In the genomic region with DNA sequence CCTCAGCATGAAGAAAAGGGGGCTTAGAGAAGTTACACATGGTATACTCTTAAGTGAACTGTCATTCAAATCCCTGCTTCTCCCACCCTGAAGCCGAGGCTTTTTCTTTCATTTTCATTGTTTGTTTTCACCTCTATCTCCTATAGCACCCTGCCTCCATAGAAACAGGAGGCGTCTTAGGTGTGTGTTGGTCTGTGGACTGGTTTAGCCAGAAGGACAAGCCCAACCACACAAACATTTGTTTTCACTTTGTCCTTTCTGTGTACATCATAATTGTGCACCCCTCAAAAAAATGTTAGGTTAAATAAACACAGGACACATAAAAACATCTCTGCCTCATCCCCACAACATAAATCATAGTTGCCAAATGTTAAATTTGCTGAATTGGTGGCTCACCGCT, we compare ENCODE assay signal across 11 cellular contexts.
DNase-seq lines count a peak whose midpoint lies in the region; ATAC-seq and FAIRE-seq lines count a peak whose summit lies in the region.
"Had no signal": no experiment of that assay in that cellular context is flagged by ENCODE, and none has a peak within 500 bp of the region (broad histone marks: within the 10 kb centered on the region; RNA-seq: fewer than 3 reads in every experiment).

No MANE protein-coding gene starts in this region.

- H3K36me3 ChIP-seq in duodenal mucosa (ENCODE audit: control insufficient read depth in 1 of 2, insufficient read depth in 2 of 2, low read length in 2 of 2), result no peaks in the 10 kb centered on the region
- no peaks in the 10 kb centered on the region for H3K36me3 ChIP-seq in small intestine (ENCODE audit: control insufficient read depth in 2 of 2, insufficient read depth in 2 of 2, low read length in 2 of 2)
- H3K36me3 ChIP-seq: heart left ventricle had no signal

- FAIRE-seq in small intestine (lab: Jason Lieb, UNC), result no peak
- FAIRE-seq: A204.1 had no signal

- H3K4me1 ChIP-seq in duodenal mucosa (ENCODE audit: control insufficient read depth in 1 of 2, insufficient read depth in 2 of 2, low read length in 2 of 2) (peaks cover 8% of the 10 kb centered on the region in 2 donors), small intestine (ENCODE audit: control insufficient read depth in 2 of 2, insufficient read depth in 1 of 2, low read depth in 1 of 2, low read length in 1 of 2) (no peaks in the 10 kb centered on the region)

- 37 to 54% (median 41%) methylated on average over 3 of the region's 3 CpGs for WGBS in small intestine, 3 donors

- H3K9me3 ChIP-seq in duodenal mucosa (ENCODE audit: control insufficient read depth in 1 of 2, low read length in 2 of 2), result no peaks in the 10 kb centered on the region
- H3K9me3 ChIP-seq in small intestine (ENCODE audit: control insufficient read depth, low read depth), result no peaks in the 10 kb centered on the region
- H3K9me3 ChIP-seq: heart left ventricle had no signal

- peak overlapping the region; percentile 12 to 51 for H3K4me3 ChIP-seq in duodenal mucosa (ENCODE audit: low read depth in 1 of 2, low read length in 2 of 2)
- no peak overlapping the region for H3K4me3 ChIP-seq in small intestine (ENCODE audit: low read depth in 1 of 2, low read length in 2 of 2)

- H3K27ac ChIP-seq in duodenal mucosa (ENCODE audit: low read depth, low read length), result no peak overlapping the region
- no peak overlapping the region for H3K27ac ChIP-seq in small intestine (ENCODE audit: low read depth in 1 of 2, low read length in 1 of 2)

- no peak for ATAC-seq in HG02970 (IDR thresholded peaks at IDR 0.05; ENCODE audit: low FRiP score, unreplicated experiment)
- ATAC-seq: heart left ventricle had no signal

- H3K9ac ChIP-seq in duodenal mucosa (ENCODE audit: low read depth in 1 of 2, low read length in 2 of 2), result peak overlapping the region in 1 of 2 donors; percentile 15

- DNase-seq in NCI-H1417 (lab: John Stamatoyannopoulos, UW) (peak; percentile 13 to 68 (median 27)), NCI-H1417 treated with DMSO at 0.1 percent for 48 hours (lab: John Stamatoyannopoulos, UW) (no peak), LHCN-M2 (ENCODE audit: low read depth) (peak; percentile 13), small intestine (peak; percentile 28), NCI-H82 (lab: John Stamatoyannopoulos, UW) (no peak), RPMI8226 (no peak)
- DNase-seq: heart left ventricle, NCI-H226 had no signal

- H3K27me3 ChIP-seq in duodenal mucosa (ENCODE audit: control insufficient read depth in 1 of 2, insufficient read depth in 2 of 2, low read length in 2 of 2) (no peaks in the 10 kb centered on the region), small intestine (ENCODE audit: control insufficient read depth in 2 of 2, insufficient read depth in 2 of 2, low read length in 2 of 2) (no peaks in the 10 kb centered on the region)
- H3K27me3 ChIP-seq: heart left ventricle had no signal

Comparison
In these comparisons a context has a peak if more than half of its experiments do, and no peak if none do; other contexts are left out.
1. DNase-seq: peak in NCI-H1417 (3 of 3), LHCN-M2 (single experiment) and small intestine (single experiment); none in NCI-H1417 treated with DMSO at 0.1 percent for 48 hours (single experiment), NCI-H82 (single experiment) and RPMI8226 (single experiment).
2. H3K4me3 ChIP-seq: peak in duodenal mucosa (2 of 2); none in small intestine (0 of 2).